8 cellular contexts compared by ENCODE assay signal in genomic region chr10:62242965-62243646, GRCh38. TPM values are rescaled to one million over a fixed set of nuclear protein-coding genes. Genes with fewer than 3 reads are reported as not detected.
DNase-seq lines count a peak whose midpoint lies in the region; ATAC-seq and TF ChIP-seq lines count a peak whose summit lies in the region.
"Not testable (repeated sequence)": the region's sequence is repeated elsewhere in the genome, so short reads cannot be mapped to it uniquely, and the experiment has no call there.

No MANE protein-coding gene starts in this region.

- peaks cover 14% of the 10 kb centered on the region for H3K36me3 Mint-ChIP-seq in activated CD8-positive, alpha-beta T cell treated with anti-CD3 and anti-CD28 coated beads, Interleukin-2, amount 10 ng/mL, durations not matched to agents 7 days and 5 days (ENCODE audit: low read depth)

- not testable (repeated sequence) for H3K27me3 ChIP-seq in GM06990 (replicated peaks; ENCODE audit: control insufficient read depth, insufficient read depth, low read length); esophagus muscularis mucosa; mesenchymal stem cell (ENCODE audit: control insufficient read depth in 1 of 2, insufficient read depth in 1 of 2, low read length in 2 of 2); subcutaneous abdominal adipose tissue (ENCODE audit: control insufficient read depth in 5 of 5, insufficient read depth in 4 of 5, low read length in 5 of 5)

- not testable (repeated sequence) for TF ChIP-seq POLR2A in esophagus muscularis mucosa (IDR thresholded peaks at IDR 0.05; ENCODE audit: low read depth)

- DNase-seq in GM06990 (ENCODE audit: extremely low read depth, insufficient read length) (peak; percentile 56), NOMO-1 treated with dmso at 0.1 percent for 144 hours (lab: John Stamatoyannopoulos, UW; ENCODE audit: unreplicated experiment) (peak; percentile 36), mesenchymal stem cell (peak; percentile 96)
- DNase-seq in activated CD8-positive, alpha-beta T cell treated with anti-CD3 and anti-CD28 coated beads, Interleukin-2, amount 10 ng/mL, durations not matched to agents 7 days and 5 days; esophagus muscularis mucosa (ENCODE audit: extremely low spot score): not testable (repeated sequence)

- H3K4me3 ChIP-seq in GM06990 (replicated peaks; ENCODE audit: low read depth, low read length) (peak overlapping the region; percentile 21), esophagus muscularis mucosa (peak overlapping the region in 1 of 4 donors; percentile 21), mesenchymal stem cell (ENCODE audit: insufficient read depth in 1 of 2, low read depth in 1 of 2, low read length in 2 of 2) (peak overlapping the region in 1 of 2 experiments; percentile 81), subcutaneous abdominal adipose tissue (ENCODE audit: low read depth in 1 of 5, low read length in 5 of 5) (peak overlapping the region; percentile 18 to 61 (median 58))

- not testable (repeated sequence) for H3K27me3 Mint-ChIP-seq in activated CD8-positive, alpha-beta T cell treated with anti-CD3 and anti-CD28 coated beads, Interleukin-2, amount 10 ng/mL, durations not matched to agents 7 days and 5 days (ENCODE audit: low read depth)

- peak overlapping the region; percentile 82 for H3K27ac Mint-ChIP-seq in activated CD8-positive, alpha-beta T cell treated with anti-CD3 and anti-CD28 coated beads, Interleukin-2, amount 10 ng/mL, durations not matched to agents 7 days and 5 days

- peak overlapping the region; percentile 6 for H3K4me2 ChIP-seq in mesenchymal stem cell (ENCODE audit: low read length, poor library complexity, severe bottlenecking)

- CTCF ChIA-PET in activated CD8-positive, alpha-beta T cell treated with anti-CD3 and anti-CD28 coated beads, Interleukin-2, amount 10 ng/mL, durations not matched to agents 7 days and 5 days (lab: Charles Lee), result interaction anchor here (0.8 to 6.7 kb wide), 18 partner anchors 10 to 491 kb away, joined by 3 to 253 read pairs (median 6); no protein-coding TSS in a partner anchor

- H3K27ac ChIP-seq in esophagus muscularis mucosa (replicated peaks in 1 of 4) (peak overlapping the region in 3 of 4 donors; percentile 5 to 49 (median 25)), mesenchymal stem cell (ENCODE audit: low read length, poor library complexity, severe bottlenecking) (peak overlapping the region; percentile 90), subcutaneous abdominal adipose tissue (ENCODE audit: low read depth, low read length) (peak overlapping the region; percentile 80)

- not testable (repeated sequence) for H2BK15ac ChIP-seq in mesenchymal stem cell (ENCODE audit: low read depth, poor library complexity, severe bottlenecking)

- peak overlapping the region; percentile 45 for H2BK5ac ChIP-seq in mesenchymal stem cell (ENCODE audit: low read depth, low read length, poor library complexity, severe bottlenecking)

- POLR2A ChIA-PET in activated CD8-positive, alpha-beta T cell treated with anti-CD3 and anti-CD28 coated beads, Interleukin-2, amount 10 ng/mL, durations not matched to agents 7 days and 5 days (lab: Charles Lee), result interaction anchor here (0.6 to 1.1 kb wide), 7 partner anchors 59 to 343 kb away, joined by 3 to 6 read pairs (median 3); partner anchors contain the start of gene ARID5B

- H3K9ac ChIP-seq in mesenchymal stem cell (ENCODE audit: low read length), result peak overlapping the region; percentile 86
- H3K9ac ChIP-seq in subcutaneous abdominal adipose tissue (ENCODE audit: low read length in 5 of 5), result peak overlapping the region; percentile 0 to 57 (median 47)

- H2AFZ ChIP-seq in mesenchymal stem cell (ENCODE audit: low read depth, low read length), result not testable (repeated sequence)

- not testable (repeated sequence) for H2AK5ac ChIP-seq in mesenchymal stem cell (ENCODE audit: low read length, severe bottlenecking)

- H3K4me1 ChIP-seq in esophagus muscularis mucosa (peaks cover 0 to 21% (median 16%) of the 10 kb centered on the region in 4 donors), subcutaneous abdominal adipose tissue (ENCODE audit: control insufficient read depth in 5 of 5, insufficient read depth in 5 of 5, low read length in 5 of 5) (peaks cover 0 to 32% (median 17%) of the 10 kb centered on the region in 5 donors)
- not testable (repeated sequence) for H3K4me1 ChIP-seq in mesenchymal stem cell (ENCODE audit: control insufficient read depth, insufficient read depth, low read depth, low read length)

- H3K4me3 Mint-ChIP-seq in activated CD8-positive, alpha-beta T cell treated with anti-CD3 and anti-CD28 coated beads, Interleukin-2, amount 10 ng/mL, durations not matched to agents 7 days and 5 days, result peak overlapping the region; percentile 1

- not testable (repeated sequence) for H3K14ac ChIP-seq in mesenchymal stem cell (ENCODE audit: low read length in 2 of 2)

- not testable (repeated sequence) for H3K9me3 Mint-ChIP-seq in activated CD8-positive, alpha-beta T cell treated with anti-CD3 and anti-CD28 coated beads, Interleukin-2, amount 10 ng/mL, durations not matched to agents 7 days and 5 days (ENCODE audit: insufficient read depth)

- not testable (repeated sequence) for H3K18ac ChIP-seq in mesenchymal stem cell (ENCODE audit: low read depth in 1 of 2, low read length in 2 of 2)

- not testable (repeated sequence) for TF ChIP-seq CTCF in GM06990 (IDR thresholded peaks at IDR 0.05; ENCODE audit: insufficient read depth, low read length, poor library complexity, severe bottlenecking); esophagus muscularis mucosa (IDR thresholded peaks at IDR 0.05)

- not testable (repeated sequence) for H3K4ac ChIP-seq in mesenchymal stem cell (ENCODE audit: low read depth in 1 of 2, low read length in 2 of 2)

- not testable (repeated sequence) for H3K36me3 ChIP-seq in GM06990 (ENCODE audit: control insufficient read depth, insufficient read depth, low read length); esophagus muscularis mucosa; mesenchymal stem cell (ENCODE audit: control insufficient read depth in 1 of 2, insufficient read depth in 2 of 2, low read depth in 1 of 2, low read length in 2 of 2); subcutaneous abdominal adipose tissue (ENCODE audit: control insufficient read depth in 5 of 5, insufficient read depth in 5 of 5, low read length in 5 of 5)

- not testable (repeated sequence) for H3K79me1 ChIP-seq in mesenchymal stem cell (replicated peaks; ENCODE audit: low read length, poor library complexity, severe bottlenecking)

- H4K8ac ChIP-seq in mesenchymal stem cell (ENCODE audit: low read length), result not testable (repeated sequence)

- H2BK120ac ChIP-seq in mesenchymal stem cell (ENCODE audit: low read depth, low read length), result not testable (repeated sequence)

- 68% methylated on average over 4 of the region's 4 CpGs for WGBS in esophagus muscularis mucosa
- 10% methylated on average over 2 of the region's 4 CpGs for WGBS in mesenchymal stem cell

- peaks cover 40% of the 10 kb centered on the region for H3K4me1 Mint-ChIP-seq in activated CD8-positive, alpha-beta T cell treated with anti-CD3 and anti-CD28 coated beads, Interleukin-2, amount 10 ng/mL, durations not matched to agents 7 days and 5 days (ENCODE audit: low read depth)

- not testable (repeated sequence) for H3K23ac ChIP-seq in mesenchymal stem cell (ENCODE audit: low read length in 2 of 2)

- H2BK12ac ChIP-seq in mesenchymal stem cell (ENCODE audit: low read length in 2 of 2), result not testable (repeated sequence)

- H3K9me3 ChIP-seq in esophagus muscularis mucosa; mesenchymal stem cell (ENCODE audit: control insufficient read depth, low read length); subcutaneous abdominal adipose tissue (ENCODE audit: control insufficient read depth in 5 of 5, low read length in 5 of 5): not testable (repeated sequence)

- ATAC-seq in GM21526 (IDR thresholded peaks at IDR 0.05; ENCODE audit: low FRiP score, unreplicated experiment) (peak; percentile 77), HG03196 (IDR thresholded peaks at IDR 0.05; ENCODE audit: unreplicated experiment) (peak; percentile 90)
- peak; percentile 41 for ATAC-seq in activated CD8-positive, alpha-beta T cell treated with anti-CD3 and anti-CD28 coated beads, Interleukin-2, amount 10 ng/mL, durations not matched to agents 7 days and 5 days

- TF ChIP-seq EP300 in esophagus muscularis mucosa (IDR thresholded peaks at IDR 0.05), result not testable (repeated sequence)

- intact Hi-C loops in esophagus muscularis mucosa (cut with DNase I), result not testable (repeated sequence)

- H4K91ac ChIP-seq in mesenchymal stem cell (ENCODE audit: low read length), result not testable (repeated sequence)

RNA-seq across cellular contexts. Expression of gene RTKN2, which starts 25.5 kb away (rescaled TPM):
- total RNA-seq in activated CD8-positive, alpha-beta T cell treated with anti-CD3 and anti-CD28 coated beads, Interleukin-2, amount 10 ng/mL, durations not matched to agents 7 days and 5 days, result 1 to 10 TPM; 2.2 to 2.6 TPM
- total RNA-seq in esophagus muscularis mucosa, result under 1 TPM in 3 of 4 donors, not detected in 1; 0.11 to 0.42 (median 0.39) TPM
- polyA plus RNA-seq in mesenchymal stem cell (2013, experiment 1 of 2), result 0.66 TPM
- polyA plus RNA-seq in mesenchymal stem cell (2013, experiment 2 of 2), result 0.66 TPM

Comparison
In these comparisons a context has a peak if more than half of its experiments do, and no peak if none do; other contexts are left out.
1. H3K27ac ChIP-seq: peak in every context shown above with its lines; median percentile 90 in mesenchymal stem cell; 80 in subcutaneous abdominal adipose tissue; 25 in esophagus muscularis mucosa.